ENCODE assay signal across 1 cellular context in genomic region chr9:136085815-136086212, GRCh38.
A peak's percentile ranks its signal among the peaks of the same experiment; 100 is the strongest.
TF ChIP-seq lines count a peak whose summit lies in the region.

No MANE protein-coding gene starts in this region.

TF ChIP-seq in HepG2, 621 proteins besides CTCF, POLR2A, EP300 and RAD21 (continued from another document):
- TF ChIP-seq E2F2 (CRISPR knock-in tag; IDR thresholded peaks at IDR 0.05; ENCODE audit: borderline replicate concordance) = no peak
- TF ChIP-seq KLF15 (CRISPR knock-in tag; IDR thresholded peaks at IDR 0.05; ENCODE audit: borderline replicate concordance) = no peak
- no peak for TF ChIP-seq TOE1 (CRISPR knock-in tag; IDR thresholded peaks at IDR 0.05)
- TF ChIP-seq GZF1 (CRISPR knock-in tag; IDR thresholded peaks at IDR 0.05) = no peak
- TF ChIP-seq ZNF205 (CRISPR knock-in tag; IDR thresholded peaks at IDR 0.05) = no peak
- TF ChIP-seq HNRNPL (IDR thresholded peaks at IDR 0.05; ENCODE audit: low read depth, low read length) = 0 out of 2 replicates have a peak, but pooled peaks have one; percentile 43
- no peak for TF ChIP-seq ZNF318 (CRISPR knock-in tag; IDR thresholded peaks at IDR 0.05)
- TF ChIP-seq ZNF232 (CRISPR knock-in tag; IDR thresholded peaks at IDR 0.05; ENCODE audit: borderline replicate concordance) = no peak
